ENCODE assay signal across 13 cellular contexts in the genomic region with DNA sequence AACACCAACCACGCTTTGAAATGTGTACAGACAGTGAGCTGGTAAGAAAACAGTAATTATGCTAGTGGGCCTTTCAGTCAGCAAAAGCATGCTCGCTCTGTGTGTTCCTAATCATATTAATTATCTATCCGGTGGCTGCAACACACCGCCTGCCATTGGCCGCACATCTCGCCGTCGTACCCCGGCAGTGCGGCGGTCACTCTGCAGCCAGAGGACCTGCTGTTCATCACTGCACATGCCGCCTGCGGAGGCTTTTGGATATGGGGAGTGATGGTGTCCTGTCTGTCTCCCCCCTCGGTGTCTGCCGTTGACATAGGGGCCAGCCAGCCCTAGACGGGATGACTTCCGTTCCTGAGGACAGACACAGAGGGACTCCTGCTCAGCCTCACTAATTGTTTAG.
DNase-seq lines count a peak whose midpoint lies in the region; ATAC-seq and TF ChIP-seq lines count a peak whose summit lies in the region.
"Had no signal": no experiment of that assay in that cellular context is flagged by ENCODE, and none has a peak within 500 bp of the region (broad histone marks: within the 10 kb centered on the region; RNA-seq: fewer than 3 reads in every experiment).

No MANE protein-coding gene starts in this region.

- no peak for TF ChIP-seq RAD21 in SK-N-SH (IDR thresholded peaks at IDR 0.05; ENCODE audit: low read length)

- no peaks in the 10 kb centered on the region for H4K20me1 ChIP-seq in SK-N-SH (ENCODE audit: insufficient read depth)

- H3K79me2 ChIP-seq in SK-N-SH (ENCODE audit: insufficient read depth) = no peaks in the 10 kb centered on the region

- CTCF ChIA-PET in SK-N-SH (lab: Yijun Ruan, JAX) = interaction anchor here (0.6 to 1.3 kb wide), 3 partner anchors 13 to 128 kb away, joined by 3 to 4 read pairs (median 4); a partner anchor contains a TSS

- TF ChIP-seq EP300 in SK-N-SH (IDR thresholded peaks at IDR 0.05; ENCODE audit: borderline replicate concordance in 1 of 2, low read depth in 1 of 2, low read length in 1 of 2) = 0 out of 4 replicates have a peak, but pooled peaks of 1 of the 2 experiments have one; percentile 14

- peak overlapping the region in 1 of 2 experiments; percentile 91; a peak in 2 of 4 replicates for H3K27ac ChIP-seq in SK-N-SH (ENCODE audit: low read depth in 2 of 2, low read length in 1 of 2)
- H3K27ac ChIP-seq: C4-2B had no signal

- in situ Hi-C loops in KBM-7 (cut with MboI; ENCODE audit: low pct_unique_long_range_greater_than_20kb, low sequenced_read_pairs) = no loop called here

- H3K4me1 ChIP-seq in SK-N-SH (ENCODE audit: control insufficient read depth in 1 of 2, insufficient read depth in 2 of 2, low read depth in 1 of 2, low read length in 1 of 2) = peaks cover 0 to 25% of the 10 kb centered on the region in 2 experiments; a peak in 2 of 4 replicates

- H3K9me2 ChIP-seq in SK-N-SH = no peaks in the 10 kb centered on the region

- no peak overlapping the region for H2AFZ ChIP-seq in SK-N-SH (ENCODE audit: low read depth)
- H2AFZ ChIP-seq: GM23338 had no signal

- peaks cover 15 to 25% of the 10 kb centered on the region in 2 experiments for H3K36me3 ChIP-seq in SK-N-SH (replicated peaks in 1 of 2; ENCODE audit: control insufficient read depth in 1 of 2, insufficient read depth in 2 of 2, low read length in 1 of 2)

- DNase-seq in SK-N-SH = peak; percentile 78
- DNase-seq in NCI-H748 treated with DMSO at 0.1 percent for 48 hours (lab: John Stamatoyannopoulos, UW) = peak; percentile 21
- peak; percentile 74 for DNase-seq in islet precursor cell
- no peak for DNase-seq in KBM-7
- DNase-seq: ACHN; CD4-positive, alpha-beta memory T cell; DMS79; H7 had no signal

- H3K9me3 ChIP-seq in SK-N-SH = no peaks in the 10 kb centered on the region

- no peak overlapping the region for H3K4me3 ChIP-seq in SK-N-SH (ENCODE audit: low read depth in 2 of 2, low read length in 1 of 2)
- H3K4me3 ChIP-seq: GM23338 had no signal

- ATAC-seq in SK-N-SH treated with all-trans-retinoic acid at 6 μM for 48 hours (no peak; the same call in 2 of the 3 replicates), HG02610 (IDR thresholded peaks at IDR 0.05; ENCODE audit: unreplicated experiment) (no peak), GM21786 (IDR thresholded peaks at IDR 0.05; ENCODE audit: unreplicated experiment) (no peak)
- ATAC-seq: GM23338 had no signal

- H3F3A ChIP-seq in SK-N-SH (replicated peaks; ENCODE audit: insufficient read depth) = no peaks in the 10 kb centered on the region

- H3K4me2 ChIP-seq in SK-N-SH = no peak overlapping the region
- H3K4me2 ChIP-seq: GM23338 had no signal

- POLR2A ChIA-PET in SK-N-SH (lab: Yijun Ruan, JAX) = no interaction called here

- whole genome bisulfite sequencing in SK-N-SH (ENCODE audit: low lambda C conversion rate) = 79% methylated on average over 16 of the region's 17 CpGs

- H3K9ac ChIP-seq in SK-N-SH = no peak overlapping the region

- H3K27me3 ChIP-seq in SK-N-SH (ENCODE audit: insufficient read depth) = no peaks in the 10 kb centered on the region

- TF ChIP-seq CTCF in SK-N-SH (IDR thresholded peaks at IDR 0.05) = no peak

TF ChIP-seq in SK-N-SH, 30 proteins besides CTCF, POLR2A, EP300 and RAD21 (continues in another document):
- TF ChIP-seq FOXJ3 (CRISPR knock-in tag; IDR thresholded peaks at IDR 0.05) (peak; percentile 85), TAF1 (IDR thresholded peaks at IDR 0.05; ENCODE audit: borderline replicate concordance, low read depth, low read length) (no peak), GABPA (IDR thresholded peaks at IDR 0.05; ENCODE audit: low read depth) (no peak), ELF1 (IDR thresholded peaks at IDR 0.05) (no peak), RCOR1 (IDR thresholded peaks at IDR 0.05; ENCODE audit: low read length) (peak; percentile 60; the same call in 1 of the 2 replicates)
- TF ChIP-seq, protein P1, sequence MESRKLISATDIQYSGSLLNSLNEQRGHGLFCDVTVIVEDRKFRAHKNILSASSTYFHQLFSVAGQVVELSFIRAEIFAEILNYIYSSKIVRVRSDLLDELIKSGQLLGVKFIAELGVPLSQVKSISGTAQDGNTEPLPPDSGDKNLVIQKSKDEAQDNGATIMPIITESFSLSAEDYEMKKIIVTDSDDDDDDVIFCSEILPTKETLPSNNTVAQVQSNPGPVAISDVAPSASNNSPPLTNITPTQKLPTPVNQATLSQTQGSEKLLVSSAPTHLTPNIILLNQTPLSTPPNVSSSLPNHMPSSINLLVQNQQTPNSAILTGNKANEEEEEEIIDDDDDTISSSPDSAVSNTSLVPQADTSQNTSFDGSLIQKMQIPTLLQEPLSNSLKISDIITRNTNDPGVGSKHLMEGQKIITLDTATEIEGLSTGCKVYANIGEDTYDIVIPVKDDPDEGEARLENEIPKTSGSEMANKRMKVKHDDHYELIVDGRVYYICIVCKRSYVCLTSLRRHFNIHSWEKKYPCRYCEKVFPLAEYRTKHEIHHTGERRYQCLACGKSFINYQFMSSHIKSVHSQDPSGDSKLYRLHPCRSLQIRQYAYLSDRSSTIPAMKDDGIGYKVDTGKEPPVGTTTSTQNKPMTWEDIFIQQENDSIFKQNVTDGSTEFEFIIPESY (IDR thresholded peaks at IDR 0.05; ENCODE audit: borderline replicate concordance, low read depth) = no peak

TF ChIP-seq in SK-N-SH treated with all-trans-retinoic acid at 6 μM for 48 hours, 23 proteins besides CTCF, POLR2A, EP300 and RAD21 (continues in another document):
- TF ChIP-seq ESRRG (CRISPR knock-in tag; IDR thresholded peaks at IDR 0.05) = no peak
- TF ChIP-seq, protein P2, sequence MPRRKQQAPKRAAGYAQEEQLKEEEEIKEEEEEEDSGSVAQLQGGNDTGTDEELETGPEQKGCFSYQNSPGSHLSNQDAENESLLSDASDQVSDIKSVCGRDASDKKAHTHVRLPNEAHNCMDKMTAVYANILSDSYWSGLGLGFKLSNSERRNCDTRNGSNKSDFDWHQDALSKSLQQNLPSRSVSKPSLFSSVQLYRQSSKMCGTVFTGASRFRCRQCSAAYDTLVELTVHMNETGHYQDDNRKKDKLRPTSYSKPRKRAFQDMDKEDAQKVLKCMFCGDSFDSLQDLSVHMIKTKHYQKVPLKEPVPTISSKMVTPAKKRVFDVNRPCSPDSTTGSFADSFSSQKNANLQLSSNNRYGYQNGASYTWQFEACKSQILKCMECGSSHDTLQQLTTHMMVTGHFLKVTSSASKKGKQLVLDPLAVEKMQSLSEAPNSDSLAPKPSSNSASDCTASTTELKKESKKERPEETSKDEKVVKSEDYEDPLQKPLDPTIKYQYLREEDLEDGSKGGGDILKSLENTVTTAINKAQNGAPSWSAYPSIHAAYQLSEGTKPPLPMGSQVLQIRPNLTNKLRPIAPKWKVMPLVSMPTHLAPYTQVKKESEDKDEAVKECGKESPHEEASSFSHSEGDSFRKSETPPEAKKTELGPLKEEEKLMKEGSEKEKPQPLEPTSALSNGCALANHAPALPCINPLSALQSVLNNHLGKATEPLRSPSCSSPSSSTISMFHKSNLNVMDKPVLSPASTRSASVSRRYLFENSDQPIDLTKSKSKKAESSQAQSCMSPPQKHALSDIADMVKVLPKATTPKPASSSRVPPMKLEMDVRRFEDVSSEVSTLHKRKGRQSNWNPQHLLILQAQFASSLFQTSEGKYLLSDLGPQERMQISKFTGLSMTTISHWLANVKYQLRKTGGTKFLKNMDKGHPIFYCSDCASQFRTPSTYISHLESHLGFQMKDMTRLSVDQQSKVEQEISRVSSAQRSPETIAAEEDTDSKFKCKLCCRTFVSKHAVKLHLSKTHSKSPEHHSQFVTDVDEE (CRISPR knock-in tag; IDR thresholded peaks at IDR 0.05) = no peak
- TF ChIP-seq BACH2 (CRISPR knock-in tag; IDR thresholded peaks at IDR 0.05; ENCODE audit: borderline replicate concordance) = no peak
- TF ChIP-seq GLIS3 (CRISPR knock-in tag; IDR thresholded peaks at IDR 0.05) = no peak
- TF ChIP-seq ZNF565 (CRISPR knock-in tag; conservative IDR thresholded peaks at IDR 0.05; ENCODE audit: low read depth) = no peak
- no peak for TF ChIP-seq TCF4 (CRISPR knock-in tag; IDR thresholded peaks at IDR 0.05; ENCODE audit: borderline replicate concordance)
- no peak for TF ChIP-seq ZFP30 (CRISPR knock-in tag; IDR thresholded peaks at IDR 0.05)
- TF ChIP-seq ZNF8 (CRISPR knock-in tag; IDR thresholded peaks at IDR 0.05) = no peak
- no peak for TF ChIP-seq PPARA (CRISPR knock-in tag; IDR thresholded peaks at IDR 0.05; ENCODE audit: borderline replicate concordance)
- TF ChIP-seq, protein P3, sequence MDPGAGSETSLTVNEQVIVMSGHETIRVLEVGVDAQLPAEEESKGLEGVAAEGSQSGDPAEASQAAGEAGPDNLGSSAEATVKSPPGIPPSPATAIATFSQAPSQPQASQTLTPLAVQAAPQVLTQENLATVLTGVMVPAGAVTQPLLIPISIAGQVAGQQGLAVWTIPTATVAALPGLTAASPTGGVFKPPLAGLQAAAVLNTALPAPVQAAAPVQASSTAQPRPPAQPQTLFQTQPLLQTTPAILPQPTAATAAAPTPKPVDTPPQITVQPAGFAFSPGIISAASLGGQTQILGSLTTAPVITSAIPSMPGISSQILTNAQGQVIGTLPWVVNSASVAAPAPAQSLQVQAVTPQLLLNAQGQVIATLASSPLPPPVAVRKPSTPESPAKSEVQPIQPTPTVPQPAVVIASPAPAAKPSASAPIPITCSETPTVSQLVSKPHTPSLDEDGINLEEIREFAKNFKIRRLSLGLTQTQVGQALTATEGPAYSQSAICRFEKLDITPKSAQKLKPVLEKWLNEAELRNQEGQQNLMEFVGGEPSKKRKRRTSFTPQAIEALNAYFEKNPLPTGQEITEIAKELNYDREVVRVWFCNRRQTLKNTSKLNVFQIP (CRISPR knock-in tag; IDR thresholded peaks at IDR 0.05; ENCODE audit: borderline replicate concordance, low read depth) = no peak
- no peak for TF ChIP-seq SNAI2 (CRISPR knock-in tag; IDR thresholded peaks at IDR 0.05)
- TF ChIP-seq ZC3H10 (CRISPR knock-in tag; IDR thresholded peaks at IDR 0.05) = no peak
- TF ChIP-seq CSDC2 (CRISPR knock-in tag; IDR thresholded peaks at IDR 0.05) = no peak
- TF ChIP-seq, protein P4, sequence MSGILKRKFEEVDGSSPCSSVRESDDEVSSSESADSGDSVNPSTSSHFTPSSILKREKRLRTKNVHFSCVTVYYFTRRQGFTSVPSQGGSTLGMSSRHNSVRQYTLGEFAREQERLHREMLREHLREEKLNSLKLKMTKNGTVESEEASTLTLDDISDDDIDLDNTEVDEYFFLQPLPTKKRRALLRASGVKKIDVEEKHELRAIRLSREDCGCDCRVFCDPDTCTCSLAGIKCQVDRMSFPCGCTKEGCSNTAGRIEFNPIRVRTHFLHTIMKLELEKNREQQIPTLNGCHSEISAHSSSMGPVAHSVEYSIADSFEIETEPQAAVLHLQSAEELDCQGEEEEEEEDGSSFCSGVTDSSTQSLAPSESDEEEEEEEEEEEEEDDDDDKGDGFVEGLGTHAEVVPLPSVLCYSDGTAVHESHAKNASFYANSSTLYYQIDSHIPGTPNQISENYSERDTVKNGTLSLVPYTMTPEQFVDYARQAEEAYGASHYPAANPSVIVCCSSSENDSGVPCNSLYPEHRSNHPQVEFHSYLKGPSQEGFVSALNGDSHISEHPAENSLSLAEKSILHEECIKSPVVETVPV (CRISPR knock-in tag; IDR thresholded peaks at IDR 0.05) = no peak
- no peak for TF ChIP-seq ISL1 (CRISPR knock-in tag; IDR thresholded peaks at IDR 0.05)
- no peak for TF ChIP-seq ZNF70 (CRISPR knock-in tag; IDR thresholded peaks at IDR 0.05)
